ENCODE assay signal across 2 cellular contexts in genomic region chr1:28269529-28269928, GRCh38.
TF ChIP-seq lines count a peak whose summit lies in the region.

No MANE protein-coding gene starts in this region.

TF ChIP-seq in GM23338, 12 proteins besides CTCF, POLR2A, EP300 and RAD21:
- TF ChIP-seq ZNF331 (CRISPR knock-in tag; IDR thresholded peaks at IDR 0.05; ENCODE audit: low read depth) (no peak), STAT1 (IDR thresholded peaks at IDR 0.05; ENCODE audit: unreplicated experiment) (no peak), JUNB (IDR thresholded peaks at IDR 0.05; ENCODE audit: unreplicated experiment) (no peak)

TF ChIP-seq in HepG2, 621 proteins besides CTCF, POLR2A, EP300 and RAD21:
- TF ChIP-seq FOXP1 (IDR thresholded peaks at IDR 0.05) (no peak), FOXP1 (CRISPR knock-in tag; IDR thresholded peaks at IDR 0.05) (peak; percentile 57; the same call in 1 of the 2 replicates), E2F2 (CRISPR knock-in tag; IDR thresholded peaks at IDR 0.05; ENCODE audit: borderline replicate concordance) (no peak), PATZ1 (CRISPR knock-in tag; IDR thresholded peaks at IDR 0.05) (no peak), ZNF136 (CRISPR knock-in tag; IDR thresholded peaks at IDR 0.05; ENCODE audit: low read depth) (no peak), TCF12 (IDR thresholded peaks at IDR 0.05) (no peak), TCF12 (CRISPR knock-in tag; IDR thresholded peaks at IDR 0.05) (no peak), KAT8 (CRISPR knock-in tag; IDR thresholded peaks at IDR 0.05) (no peak), ETV5 (CRISPR knock-in tag; IDR thresholded peaks at IDR 0.05; ENCODE audit: borderline replicate concordance) (no peak), DBP (CRISPR knock-in tag; IDR thresholded peaks at IDR 0.05; ENCODE audit: not compliant biosample characterization) (no peak), ZNF260 (CRISPR knock-in tag; IDR thresholded peaks at IDR 0.05; ENCODE audit: borderline replicate concordance, low read depth) (no peak), ZNF17 (CRISPR knock-in tag; IDR thresholded peaks at IDR 0.05) (no peak), MYC (CRISPR knock-in tag; IDR thresholded peaks at IDR 0.05; ENCODE audit: borderline replicate concordance) (no peak), ATF1 (CRISPR knock-in tag; IDR thresholded peaks at IDR 0.05) (peak; percentile 18; the same call in 1 of the 2 replicates), ZNF615 (CRISPR knock-in tag; IDR thresholded peaks at IDR 0.05; ENCODE audit: borderline replicate concordance) (no peak), ZBTB8A (CRISPR knock-in tag; IDR thresholded peaks at IDR 0.05; ENCODE audit: borderline replicate concordance, low read depth) (no peak), ZNF441 (CRISPR knock-in tag; IDR thresholded peaks at IDR 0.05; ENCODE audit: borderline replicate concordance) (no peak), SOX5 (CRISPR knock-in tag; IDR thresholded peaks at IDR 0.05; ENCODE audit: borderline replicate concordance) (peak; percentile 50; the same call in 1 of the 2 replicates), CBX5 (CRISPR knock-in tag; IDR thresholded peaks at IDR 0.05; ENCODE audit: borderline replicate concordance) (no peak), DPF2 (CRISPR knock-in tag; IDR thresholded peaks at IDR 0.05; ENCODE audit: borderline replicate concordance, low read depth) (no peak), PPARG (CRISPR knock-in tag; conservative IDR thresholded peaks at IDR 0.05) (no peak), HNF4A (CRISPR knock-in tag; IDR thresholded peaks at IDR 0.05) (no peak), ZNF652 (CRISPR knock-in tag; IDR thresholded peaks at IDR 0.05; ENCODE audit: borderline replicate concordance, low read depth) (peak; percentile 51; the same call in 1 of the 2 replicates), ZNF354B (CRISPR knock-in tag; IDR thresholded peaks at IDR 0.05) (no peak), ZNF841 (CRISPR knock-in tag; IDR thresholded peaks at IDR 0.05; ENCODE audit: borderline replicate concordance) (no peak), HMGA1 (CRISPR knock-in tag; conservative IDR thresholded peaks at IDR 0.05) (no peak), PAXIP1 (CRISPR knock-in tag; conservative IDR thresholded peaks at IDR 0.05) (peak; percentile 56), NFE2 (CRISPR knock-in tag; IDR thresholded peaks at IDR 0.05) (no peak), ISX (CRISPR knock-in tag; conservative IDR thresholded peaks at IDR 0.05) (no peak), ZNF512 (CRISPR knock-in tag; IDR thresholded peaks at IDR 0.05) (no peak), DZIP1 (CRISPR knock-in tag; IDR thresholded peaks at IDR 0.05) (no peak), NFIC (IDR thresholded peaks at IDR 0.05; ENCODE audit: low read length) (no peak), SAP130 (CRISPR knock-in tag; IDR thresholded peaks at IDR 0.05; ENCODE audit: low read depth) (0 out of 2 replicates have a peak, but pooled peaks have one; percentile 28)
